In the genomic region with DNA sequence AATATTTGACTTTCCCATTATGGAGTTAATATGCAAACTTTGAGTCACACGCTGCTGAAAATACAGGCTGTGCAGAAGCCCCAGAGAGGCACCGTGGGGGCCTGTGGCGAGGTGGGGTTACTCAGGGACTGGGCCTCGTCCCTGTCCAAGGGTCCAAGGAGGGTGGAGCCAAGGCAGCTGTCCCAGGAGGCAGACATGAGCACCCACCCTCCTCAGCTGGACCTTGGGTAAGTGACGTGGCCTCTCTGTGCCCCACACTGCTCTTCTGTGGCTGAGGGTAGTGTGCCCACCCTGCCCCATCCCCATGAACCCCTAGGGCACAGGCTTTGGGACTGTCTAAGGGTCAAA, we compare ENCODE assay signal across 2 cellular contexts.
TF ChIP-seq lines count a peak whose summit lies in the region.

No MANE protein-coding gene starts in this region.

TF ChIP-seq in SK-N-SH, 30 proteins besides CTCF, POLR2A, EP300 and RAD21 (continued from another document):
- no peak for TF ChIP-seq TAF1 (IDR thresholded peaks at IDR 0.05; ENCODE audit: borderline replicate concordance, low read depth, low read length)
- TF ChIP-seq SMC3 (IDR thresholded peaks at IDR 0.05; ENCODE audit: low read depth, low read length) = no peak
- TF ChIP-seq GABPA (IDR thresholded peaks at IDR 0.05; ENCODE audit: low read depth) = no peak
- TF ChIP-seq TEAD4 (IDR thresholded peaks at IDR 0.05; ENCODE audit: borderline replicate concordance, insufficient read depth) = no peak

TF ChIP-seq in SK-N-SH treated with all-trans-retinoic acid at 6 μM for 48 hours, 23 proteins besides CTCF, POLR2A, EP300 and RAD21 (continued from another document):
- TF ChIP-seq, protein P1, sequence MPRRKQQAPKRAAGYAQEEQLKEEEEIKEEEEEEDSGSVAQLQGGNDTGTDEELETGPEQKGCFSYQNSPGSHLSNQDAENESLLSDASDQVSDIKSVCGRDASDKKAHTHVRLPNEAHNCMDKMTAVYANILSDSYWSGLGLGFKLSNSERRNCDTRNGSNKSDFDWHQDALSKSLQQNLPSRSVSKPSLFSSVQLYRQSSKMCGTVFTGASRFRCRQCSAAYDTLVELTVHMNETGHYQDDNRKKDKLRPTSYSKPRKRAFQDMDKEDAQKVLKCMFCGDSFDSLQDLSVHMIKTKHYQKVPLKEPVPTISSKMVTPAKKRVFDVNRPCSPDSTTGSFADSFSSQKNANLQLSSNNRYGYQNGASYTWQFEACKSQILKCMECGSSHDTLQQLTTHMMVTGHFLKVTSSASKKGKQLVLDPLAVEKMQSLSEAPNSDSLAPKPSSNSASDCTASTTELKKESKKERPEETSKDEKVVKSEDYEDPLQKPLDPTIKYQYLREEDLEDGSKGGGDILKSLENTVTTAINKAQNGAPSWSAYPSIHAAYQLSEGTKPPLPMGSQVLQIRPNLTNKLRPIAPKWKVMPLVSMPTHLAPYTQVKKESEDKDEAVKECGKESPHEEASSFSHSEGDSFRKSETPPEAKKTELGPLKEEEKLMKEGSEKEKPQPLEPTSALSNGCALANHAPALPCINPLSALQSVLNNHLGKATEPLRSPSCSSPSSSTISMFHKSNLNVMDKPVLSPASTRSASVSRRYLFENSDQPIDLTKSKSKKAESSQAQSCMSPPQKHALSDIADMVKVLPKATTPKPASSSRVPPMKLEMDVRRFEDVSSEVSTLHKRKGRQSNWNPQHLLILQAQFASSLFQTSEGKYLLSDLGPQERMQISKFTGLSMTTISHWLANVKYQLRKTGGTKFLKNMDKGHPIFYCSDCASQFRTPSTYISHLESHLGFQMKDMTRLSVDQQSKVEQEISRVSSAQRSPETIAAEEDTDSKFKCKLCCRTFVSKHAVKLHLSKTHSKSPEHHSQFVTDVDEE (CRISPR knock-in tag; IDR thresholded peaks at IDR 0.05) = no peak
- no peak for TF ChIP-seq TOX (CRISPR knock-in tag; IDR thresholded peaks at IDR 0.05; ENCODE audit: borderline replicate concordance)
